8 cellular contexts compared by ENCODE assay signal in genomic region chr5:40689442-40689841, GRCh38. TPM values are rescaled to one million over a fixed set of nuclear protein-coding genes. Genes with fewer than 3 reads are reported as not detected.
DNase-seq lines count a peak whose midpoint lies in the region; ATAC-seq and TF ChIP-seq lines count a peak whose summit lies in the region.

No MANE protein-coding gene starts in this region.

- H4K20me1 ChIP-seq in smooth muscle cell (ENCODE audit: low read depth), result no peaks in the 10 kb centered on the region

- H3K9ac ChIP-seq in smooth muscle cell (ENCODE audit: low read depth), result no peak overlapping the region

- no peak for TF ChIP-seq CTCF in fibroblast of pulmonary artery (IDR thresholded peaks at IDR 0.05; ENCODE audit: low read length, missing control alignments)
- TF ChIP-seq CTCF in smooth muscle cell (IDR thresholded peaks at IDR 0.05; ENCODE audit: borderline replicate concordance, insufficient read depth, poor library complexity, severe bottlenecking), result no peak
- TF ChIP-seq CTCF in GM20000 (IDR thresholded peaks at IDR 0.05; ENCODE audit: extremely low read depth, missing control alignments), result no peak

- peak overlapping the region; percentile 89 for H3K4me3 Mint-ChIP-seq in activated T-cell treated with anti-CD3 and anti-CD28 coated beads, Interleukin-2, amount 50 U/mL, for 24 hours
- H3K4me3 Mint-ChIP-seq in T-helper 2 cell treated with Interferon-gamma antibody and Interleukin-4, amounts not matched to agents 5 μg/mL and 100 μg/mL, for 36 hours, result peak overlapping the region; percentile 93

- whole genome bisulfite sequencing in smooth muscle cell (ENCODE audit: low lambda C conversion rate), result 8% methylated on average over 3 of the region's 3 CpGs

- no peaks in the 10 kb centered on the region for H3K9me3 Mint-ChIP-seq in activated T-cell treated with anti-CD3 and anti-CD28 coated beads, Interleukin-2, amount 50 U/mL, for 24 hours
- no peaks in the 10 kb centered on the region for H3K9me3 Mint-ChIP-seq in T-helper 2 cell treated with Interferon-gamma antibody and Interleukin-4, amounts not matched to agents 5 μg/mL and 100 μg/mL, for 36 hours

- H3K27me3 Mint-ChIP-seq in activated T-cell treated with anti-CD3 and anti-CD28 coated beads, Interleukin-2, amount 50 U/mL, for 24 hours, result no peaks in the 10 kb centered on the region
- no peaks in the 10 kb centered on the region for H3K27me3 Mint-ChIP-seq in T-helper 2 cell treated with Interferon-gamma antibody and Interleukin-4, amounts not matched to agents 5 μg/mL and 100 μg/mL, for 36 hours (ENCODE audit: low read depth)

- peaks cover 75% of the 10 kb centered on the region for H3K4me1 Mint-ChIP-seq in activated T-cell treated with anti-CD3 and anti-CD28 coated beads, Interleukin-2, amount 50 U/mL, for 24 hours (ENCODE audit: low read depth)
- H3K4me1 Mint-ChIP-seq in T-helper 2 cell treated with Interferon-gamma antibody and Interleukin-4, amounts not matched to agents 5 μg/mL and 100 μg/mL, for 36 hours (ENCODE audit: low read depth), result peaks cover 50% of the 10 kb centered on the region

- no peak overlapping the region for H2AFZ ChIP-seq in smooth muscle cell (ENCODE audit: low read depth)

- H3K36me3 Mint-ChIP-seq in activated T-cell treated with anti-CD3 and anti-CD28 coated beads, Interleukin-2, amount 50 U/mL, for 24 hours (ENCODE audit: low read depth), result peaks cover 92% of the 10 kb centered on the region
- H3K36me3 Mint-ChIP-seq in T-helper 2 cell treated with Interferon-gamma antibody and Interleukin-4, amounts not matched to agents 5 μg/mL and 100 μg/mL, for 36 hours (ENCODE audit: low read depth), result peaks cover 85% of the 10 kb centered on the region

- no peak for DNase-seq in activated T-cell treated with anti-CD3 and anti-CD28 coated beads, Interleukin-2, amount 50 U/mL, for 24 hours
- DNase-seq in activated T-cell treated with anti-CD3 and anti-CD28 coated beads, Interleukin-2, amount 50 U/mL, for 1 hour, result no peak
- peak; percentile 74 for DNase-seq in T-helper 2 cell treated with Interferon-gamma antibody and Interleukin-4, amounts not matched to agents 5 μg/mL and 100 μg/mL, for 36 hours (ENCODE audit: low spot score)
- DNase-seq in fibroblast of pulmonary artery (ENCODE audit: low read depth) (peak; percentile 96), smooth muscle cell (lab: John Stamatoyannopoulos, UW; ENCODE audit: unreplicated experiment) (no peak), DMS79 (lab: John Stamatoyannopoulos, UW) (no peak), GM20000 (ENCODE audit: low spot score) (no peak)

- no peaks in the 10 kb centered on the region for H3K36me3 ChIP-seq in smooth muscle cell (ENCODE audit: low read depth)

- peak; percentile 36 for ATAC-seq in HG03175 (IDR thresholded peaks at IDR 0.05; ENCODE audit: unreplicated experiment)

- H3K4me3 ChIP-seq in fibroblast of pulmonary artery (replicated peaks; ENCODE audit: low read depth, low read length), result no peak overlapping the region
- no peak overlapping the region for H3K4me3 ChIP-seq in smooth muscle cell

- no peaks in the 10 kb centered on the region for H3K9me3 ChIP-seq in smooth muscle cell (replicated peaks; ENCODE audit: low read depth)

- H3K27me3 ChIP-seq in smooth muscle cell (ENCODE audit: low read depth), result no peaks in the 10 kb centered on the region

- H3F3A ChIP-seq in smooth muscle cell (ENCODE audit: low read depth), result no peaks in the 10 kb centered on the region

- no peaks in the 10 kb centered on the region for H3K4me1 ChIP-seq in smooth muscle cell (ENCODE audit: low read depth)

- no peak overlapping the region for H3K4me2 ChIP-seq in smooth muscle cell

- H3K27ac ChIP-seq in smooth muscle cell (ENCODE audit: low read depth), result peak overlapping the region; percentile 30

- no peaks in the 10 kb centered on the region for H3K79me2 ChIP-seq in smooth muscle cell (ENCODE audit: low read depth)

- peak overlapping the region; percentile 96 for H3K27ac Mint-ChIP-seq in activated T-cell treated with anti-CD3 and anti-CD28 coated beads, Interleukin-2, amount 50 U/mL, for 24 hours
- peak overlapping the region; percentile 72 for H3K27ac Mint-ChIP-seq in T-helper 2 cell treated with Interferon-gamma antibody and Interleukin-4, amounts not matched to agents 5 μg/mL and 100 μg/mL, for 36 hours

RNA-seq across cellular contexts. Expression of gene PTGER4, which starts 9.7 kb away (rescaled TPM):
- total RNA-seq in smooth muscle cell, result 0.31 and 1.0 TPM in 2 replicates
- 0.27 and 1.5 TPM in 2 replicates for polyA plus RNA-seq in smooth muscle cell

Comparison
In these comparisons a context has a peak if more than half of its experiments do, and no peak if none do; other contexts are left out.
1. DNase-seq: peak in T-helper 2 cell treated with Interferon-gamma antibody and Interleukin-4, amounts not matched to agents 5 μg/mL and 100 μg/mL, for 36 hours (single experiment) and fibroblast of pulmonary artery (single experiment); none in activated T-cell treated with anti-CD3 and anti-CD28 coated beads, Interleukin-2, amount 50 U/mL, for 24 hours (single experiment), activated T-cell treated with anti-CD3 and anti-CD28 coated beads, Interleukin-2, amount 50 U/mL, for 1 hour (single experiment), smooth muscle cell (single experiment), DMS79 (single experiment) and GM20000 (single experiment).